ENCODE assay signal across 9 cellular contexts in genomic region chr2:202609381-202610145, GRCh38. TPM values are rescaled to one million over a fixed set of nuclear protein-coding genes. Genes with fewer than 3 reads are reported as not detected.
DNase-seq lines count a peak whose midpoint lies in the region; ATAC-seq, FAIRE-seq and TF ChIP-seq lines count a peak whose summit lies in the region.
"Had no signal": no experiment of that assay in that cellular context is flagged by ENCODE, and none has a peak within 500 bp of the region (broad histone marks: within the 10 kb centered on the region; RNA-seq: fewer than 3 reads in every experiment).

No MANE protein-coding gene starts in this region.

- WGBS in GM23248 (ENCODE audit: low coverage in 1 of 2, low lambda C conversion rate in 2 of 2, missing lambda C conversion rate in 2 of 2), 2 experiments: 35 to 40% methylated on average over 3 of the region's 3 CpGs
- WGBS in mesodermal cell (ENCODE audit: insufficient coverage in 2 of 2), 2 experiments: 71 to 90% methylated on average over 1 to 2 of the region's 3 CpGs

- H3K36me3 ChIP-seq in GM23248 (ENCODE audit: low read depth) (no peaks in the 10 kb centered on the region), mesodermal cell (ENCODE audit: control insufficient read depth, insufficient read depth, low read length) (no peaks in the 10 kb centered on the region), BE2C (no peaks in the 10 kb centered on the region; the same call in 1 of the 2 replicates)

- H3K27ac ChIP-seq in GM23248 (no peak overlapping the region; the same call in 1 of the 2 replicates), mesodermal cell (ENCODE audit: low read depth, low read length, severe bottlenecking) (peak overlapping the region; percentile 83)

- H3K9ac ChIP-seq in GM23248: no peak overlapping the region

- no peak for FAIRE-seq in frontal cortex (lab: Jason Lieb, UNC)
- FAIRE-seq: K562 had no signal

- TF ChIP-seq CTCF in NB4 (IDR thresholded peaks at IDR 0.05; ENCODE audit: low read depth, low read length) (no peak), BE2C (IDR thresholded peaks at IDR 0.05; ENCODE audit: low read depth, low read length) (no peak)

- peak; percentile 45 for DNase-seq in GM23248
- peak; percentile 15 for DNase-seq in NB4 (ENCODE audit: low read depth)
- no peak for DNase-seq in BE2C
- DNase-seq in frontal cortex (ENCODE audit: low spot score in 2 of 2): no peak
- DNase-seq in NCI-H146 treated with DMSO at 0.1 percent for 48 hours (lab: John Stamatoyannopoulos, UW; ENCODE audit: unreplicated experiment): no peak
- DNase-seq in NCI-H1930 (lab: John Stamatoyannopoulos, UW): no peak

- ATAC-seq in GM18858 (IDR thresholded peaks at IDR 0.05; ENCODE audit: unreplicated experiment): peak; percentile 80
- ATAC-seq: K562 had no signal

- TF ChIP-seq POLR2A in NB4 (IDR thresholded peaks at IDR 0.05; ENCODE audit: extremely low read depth, insufficient read length): no peak

- H3K27me3 ChIP-seq in GM23248 (replicated peaks; ENCODE audit: insufficient read depth) (no peaks in the 10 kb centered on the region), BE2C (no peaks in the 10 kb centered on the region)

- no peak overlapping the region for H3K4me2 ChIP-seq in GM23248 (ENCODE audit: unreplicated experiment)

- H3K9me2 ChIP-seq in GM23248 (ENCODE audit: insufficient read depth): no peaks in the 10 kb centered on the region

- H2AFZ ChIP-seq in GM23248: 0 out of 2 replicates have a peak overlapping the region, but pooled peaks have one; percentile 12

- no peaks in the 10 kb centered on the region for H3K79me2 ChIP-seq in GM23248 (ENCODE audit: insufficient read depth)

- H3K4me1 ChIP-seq in GM23248 (ENCODE audit: insufficient read depth): no peaks in the 10 kb centered on the region
- peaks cover 21% of the 10 kb centered on the region for H3K4me1 ChIP-seq in mesodermal cell (ENCODE audit: control insufficient read depth, insufficient read depth, low read length, poor library complexity, severe bottlenecking)
- H3K4me1 ChIP-seq in BE2C: no peaks in the 10 kb centered on the region

- no peak overlapping the region for H3K4me3 ChIP-seq in GM23248
- no peak overlapping the region for H3K4me3 ChIP-seq in NB4 (ENCODE audit: low read depth, low read length)
- no peak overlapping the region for H3K4me3 ChIP-seq in mesodermal cell (ENCODE audit: extremely low read depth, insufficient read depth, low read length, poor library complexity, severe bottlenecking)
- H3K4me3 ChIP-seq in BE2C (ENCODE audit: low read depth, low read length): no peak overlapping the region
- H3K4me3 ChIP-seq: K562 had no signal

- in situ Hi-C loops in GM23248 (cut with MboI): no loop called here

- no peaks in the 10 kb centered on the region for H3F3A ChIP-seq in GM23248 (ENCODE audit: insufficient read depth)

- H3K9me3 ChIP-seq in GM23248 (ENCODE audit: low read depth): no peaks in the 10 kb centered on the region
- no peaks in the 10 kb centered on the region for H3K9me3 ChIP-seq in mesodermal cell (ENCODE audit: control insufficient read depth, low read length)
- no peaks in the 10 kb centered on the region for H3K9me3 ChIP-seq in BE2C

- no peaks in the 10 kb centered on the region for H4K20me1 ChIP-seq in GM23248 (ENCODE audit: insufficient read depth)

RNA-seq across cellular contexts. Expression of gene FAM117B, which starts 25.2 kb away (rescaled TPM):
- 0.51 and 1.2 TPM in 2 replicates for total RNA-seq in GM23248 (2014; rRNA removed; shearing (Covaris generic))
- polyA plus RNA-seq in GM23248 (2016; fragmentation: Nextera tagmentation; extraction: Ambion mirVana): 1.1 and 1.4 TPM in 2 replicates
- 10.8 TPM for polyA plus RNA-seq in mesodermal cell (2013, experiment 1 of 2)
- 10.1 TPM for polyA plus RNA-seq in mesodermal cell (2013, experiment 2 of 2)
- 3.9 TPM for polyA plus RNA-seq in BE2C (2012; ENCODE audit: insufficient read depth, insufficient read length, low read depth)
- 45.7 TPM for total RNA-seq in frontal cortex

Comparison
In these comparisons a context has a peak if more than half of its experiments do, and no peak if none do; other contexts are left out.
1. DNase-seq: peak in GM23248 (single experiment) and NB4 (single experiment); none in BE2C (single experiment), frontal cortex (0 of 2), NCI-H146 treated with DMSO at 0.1 percent for 48 hours (single experiment) and NCI-H1930 (0 of 2).
2. RNA of gene FAM117B, which starts 25.2 kb away (total RNA-seq): 45.7 TPM in frontal cortex (single experiment); 0.51 to 1.2 TPM in GM23248; every median in the first group is over 10 times any median in the second.